Comparison of ENCODE assay signal across 31 cellular contexts in the genomic region with DNA sequence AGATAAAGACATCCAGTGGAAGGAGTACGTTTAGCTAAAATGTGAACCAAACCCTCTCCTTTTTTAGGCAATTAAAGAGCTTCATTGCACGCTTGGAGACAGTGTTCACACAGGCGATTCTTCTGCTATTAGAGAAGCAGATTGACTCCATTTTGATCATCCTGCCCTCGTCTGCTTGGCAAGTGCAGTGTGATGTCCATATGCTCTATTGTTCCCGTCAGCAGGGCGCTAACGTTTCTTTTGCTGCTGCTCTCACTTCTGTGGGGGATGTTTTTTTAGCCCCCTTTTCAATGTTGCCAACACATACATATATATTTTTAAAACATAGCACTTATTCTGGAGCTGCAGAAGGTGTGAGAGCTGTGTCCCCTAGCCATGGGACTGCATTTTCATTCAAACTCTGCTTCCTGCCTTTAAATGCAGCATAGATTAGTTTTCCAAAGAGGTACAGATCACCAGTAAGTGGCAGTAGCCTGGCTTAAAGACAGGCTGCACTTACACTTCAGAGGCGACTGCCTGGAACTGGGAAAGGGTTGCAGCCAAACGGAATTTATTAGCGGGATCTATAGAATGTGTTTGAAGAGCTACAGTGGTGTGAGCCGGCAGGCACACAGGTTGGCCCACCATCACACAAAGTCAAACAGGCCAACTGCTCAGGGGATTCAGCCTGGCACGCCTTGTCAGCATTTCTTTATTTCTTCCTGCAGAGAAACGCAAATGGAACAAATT.
"Had no signal": no experiment of that assay in that cellular context is flagged by ENCODE, and none has a peak within 500 bp of the region (broad histone marks: within the 10 kb centered on the region; RNA-seq: fewer than 3 reads in every experiment).

No MANE protein-coding gene starts in this region.

- H3K36me3 Mint-ChIP-seq: activated naive CD4-positive, alpha-beta T cell treated with anti-CD3 and anti-CD28 coated beads, Interleukin-2, amount 10 ng/mL, durations not matched to agents 7 days and 5 days; activated naive CD8-positive, alpha-beta T cell treated with anti-CD3 and anti-CD28 coated beads, Interleukin-2, amount 10 ng/mL, durations not matched to agents 7 days and 5 days had no signal

- H3K9me3 Mint-ChIP-seq: activated CD4-positive, alpha-beta memory T cell treated with anti-CD3 and anti-CD28 coated beads, Interleukin-2, amount 10 ng/mL, durations not matched to agents 7 days and 5 days; activated naive CD4-positive, alpha-beta T cell treated with anti-CD3 and anti-CD28 coated beads, Interleukin-2, amount 10 ng/mL, durations not matched to agents 7 days and 5 days; activated naive CD8-positive, alpha-beta T cell treated with anti-CD3 and anti-CD28 coated beads, Interleukin-2, amount 10 ng/mL, durations not matched to agents 7 days and 5 days; activated T-helper 2 cell treated with anti-CD3 and anti-CD28 coated beads, Interferon-gamma antibody, Interleukin-2, Interleukin-4, amounts not matched to agents 10 μg/mL and 5 μg/mL and 100 μg/mL, durations not matched to agents 14 hours and 24 hours and 36 hours had no signal

- H3K27ac Mint-ChIP-seq: activated CD4-positive, alpha-beta memory T cell treated with anti-CD3 and anti-CD28 coated beads, Interleukin-2, amount 10 ng/mL, durations not matched to agents 7 days and 5 days; activated CD4-positive, alpha-beta T cell treated with anti-CD3 and anti-CD28 coated beads for 36 hours; activated naive CD4-positive, alpha-beta T cell treated with anti-CD3 and anti-CD28 coated beads, Interleukin-2, amount 10 ng/mL, durations not matched to agents 7 days and 5 days; activated naive CD8-positive, alpha-beta T cell treated with anti-CD3 and anti-CD28 coated beads, Interleukin-2, amount 10 ng/mL, durations not matched to agents 7 days and 5 days; activated T-cell treated with anti-CD3 and anti-CD28 coated beads, Interleukin-2, amount 50 U/mL, for 72 hours; activated T-helper 2 cell treated with anti-CD3 and anti-CD28 coated beads, Interferon-gamma antibody, Interleukin-2, Interleukin-4, amounts not matched to agents 10 μg/mL and 5 μg/mL and 100 μg/mL, durations not matched to agents 14 hours and 24 hours and 36 hours had no signal

- H3K4me3 Mint-ChIP-seq: activated CD4-positive, alpha-beta memory T cell treated with anti-CD3 and anti-CD28 coated beads, Interleukin-2, amount 10 ng/mL, durations not matched to agents 7 days and 5 days; activated CD4-positive, alpha-beta T cell treated with anti-CD3 and anti-CD28 coated beads for 36 hours; activated naive CD4-positive, alpha-beta T cell treated with anti-CD3 and anti-CD28 coated beads, Interleukin-2, amount 10 ng/mL, durations not matched to agents 7 days and 5 days; activated naive CD8-positive, alpha-beta T cell treated with anti-CD3 and anti-CD28 coated beads, Interleukin-2, amount 10 ng/mL, durations not matched to agents 7 days and 5 days; activated T-cell treated with anti-CD3 and anti-CD28 coated beads, Interleukin-2, amount 50 U/mL, for 72 hours had no signal

- ATAC-seq: activated CD4-positive, alpha-beta T cell treated with anti-CD3 and anti-CD28 coated beads for 36 hours; activated T-cell treated with anti-CD3 and anti-CD28 coated beads, Interleukin-2, amount 50 U/mL, for 72 hours; Panc1; Right ventricle myocardium inferior had no signal

- H3K4me1 Mint-ChIP-seq: activated CD4-positive, alpha-beta memory T cell treated with anti-CD3 and anti-CD28 coated beads, Interleukin-2, amount 10 ng/mL, durations not matched to agents 7 days and 5 days; activated CD4-positive, alpha-beta T cell treated with anti-CD3 and anti-CD28 coated beads for 36 hours; activated naive CD4-positive, alpha-beta T cell treated with anti-CD3 and anti-CD28 coated beads, Interleukin-2, amount 10 ng/mL, durations not matched to agents 7 days and 5 days; activated naive CD8-positive, alpha-beta T cell treated with anti-CD3 and anti-CD28 coated beads, Interleukin-2, amount 10 ng/mL, durations not matched to agents 7 days and 5 days had no signal

- H3K4me2 ChIP-seq: SK-N-SH had no signal

- DNase-seq: activated CD4-positive, alpha-beta memory T cell treated with anti-CD3 and anti-CD28 coated beads, Interleukin-2, amount 10 ng/mL, durations not matched to agents 7 days and 5 days; activated CD4-positive, alpha-beta T cell treated with anti-CD3 and anti-CD28 coated beads for 36 hours; activated CD4-positive, alpha-beta T cell treated with anti-CD3 and anti-CD28 coated beads, Interleukin-2, amount 50 U/mL, for 1 hour; activated CD8-positive, alpha-beta memory T cell treated with anti-CD3 and anti-CD28 coated beads, Interleukin-2, amount 50 U/mL, for 4 hours; activated gamma-delta T cell treated with Interleukin-2 at 50 U/mL for 16 hours; activated naive CD4-positive, alpha-beta T cell treated with anti-CD3 and anti-CD28 coated beads, Interleukin-2, amount 10 ng/mL, durations not matched to agents 7 days and 5 days; activated naive CD8-positive, alpha-beta T cell treated with anti-CD3 and anti-CD28 coated beads, Interleukin-2, amount 10 ng/mL, durations not matched to agents 7 days and 5 days; activated T-cell treated with anti-CD3 and anti-CD28 coated beads, Interleukin-2, amount 50 U/mL, for 72 hours; adrenal gland; anterior cingulate cortex; caudate nucleus; Kasumi-1; NCI-H1105 treated with DMSO at 0.1 percent for 48 hours; NCI-H146; NCI-H187 treated with DMSO at 0.1 percent for 48 hours; NCI-H2081 treated with DMSO at 0.1 percent for 48 hours; NCI-H2171 treated with DMSO at 0.1 percent for 48 hours; NCI-H226; NCI-H510A; NCI-H526 treated with DMSO at 0.1 percent for 48 hours; NK-92 treated with Interleukin-12 subunit alpha and Interleukin-12 subunit beta, amount 100 ng/mL, for 24 hours; OCI-M1; RPMI8226; SJCRH30; SK-N-SH; T-helper 1 cell had no signal

- H3K27me3 ChIP-seq: adrenal gland, breast epithelium, SJCRH30 had no signal

- H3K4me3 ChIP-seq: adrenal gland, breast epithelium, SJCRH30 had no signal

- H3K9ac ChIP-seq: SK-N-SH had no signal

- H3K27me3 Mint-ChIP-seq: activated CD4-positive, alpha-beta memory T cell treated with anti-CD3 and anti-CD28 coated beads, Interleukin-2, amount 10 ng/mL, durations not matched to agents 7 days and 5 days; activated CD4-positive, alpha-beta T cell treated with anti-CD3 and anti-CD28 coated beads for 36 hours; activated naive CD4-positive, alpha-beta T cell treated with anti-CD3 and anti-CD28 coated beads, Interleukin-2, amount 10 ng/mL, durations not matched to agents 7 days and 5 days had no signal

- H3K36me3 ChIP-seq: adrenal gland, breast epithelium, SJCRH30 had no signal

- H3K9me3 ChIP-seq: adrenal gland, breast epithelium, SJCRH30, SK-N-SH had no signal

- H3K4me1 ChIP-seq: adrenal gland, breast epithelium, SJCRH30 had no signal

- H3K27ac ChIP-seq: adrenal gland, breast epithelium, SJCRH30, VCaP had no signal
